In the genomic region with DNA sequence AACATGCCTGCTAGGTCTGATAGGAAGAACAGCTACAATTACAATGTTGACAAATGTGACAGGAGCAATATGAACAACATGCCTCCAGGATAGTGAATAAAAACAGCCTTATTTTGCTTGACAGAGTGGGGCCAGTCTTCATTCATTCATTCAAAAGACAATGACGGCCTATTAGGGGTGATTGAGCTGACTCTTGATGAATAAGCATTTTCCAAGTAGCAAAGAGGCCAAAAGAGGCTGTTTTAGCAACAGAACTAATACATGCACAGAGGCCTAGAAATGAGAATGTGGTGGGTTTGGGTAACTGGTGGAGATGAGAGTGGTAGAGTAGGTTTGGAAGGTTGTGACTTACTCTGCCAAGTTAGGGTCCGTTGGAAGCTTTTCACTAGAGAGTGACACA, we compare ENCODE assay signal across 29 cellular contexts.
"Had no signal": no experiment of that assay in that cellular context is flagged by ENCODE, and none has a peak within 500 bp of the region (broad histone marks: within the 10 kb centered on the region; RNA-seq: fewer than 3 reads in every experiment).

No MANE protein-coding gene starts in this region.

- H3K9ac ChIP-seq: neural progenitor cell, parathyroid adenoma had no signal

- H3K9me3 ChIP-seq: ovary, prostate gland, right atrium auricular region, right lobe of liver, sigmoid colon, stomach, thoracic aorta, thyroid gland, tibial nerve, upper lobe of right lung, uterus had no signal

- H3K27me3 ChIP-seq: neural progenitor cell, ovary, right atrium auricular region, right lobe of liver, sigmoid colon, stomach, thyroid gland, tibial nerve, upper lobe of right lung, uterus had no signal

- ATAC-seq: naive thymus-derived CD8-positive, alpha-beta T cell; natural killer cell treated with Interleukin-12 subunit alpha and Interleukin-12 subunit beta and Interleukin-15 and Interleukin-18, amount 100 ng/mL, for 72 hours; right lobe of liver; stimulated activated effector memory CD8-positive, alpha-beta T cell treated with anti-CD3 and anti-CD28 coated beads, Interleukin-12 subunit alpha, Interleukin-12 subunit beta, amount 100 ng/mL, for 72 hours; stimulated activated naive B cell treated with anti-CD40 and anti-IgM and Interleukin-4, amounts not matched to agents 10 μg/mL and 1 μg/mL and 100 μg/mL, for 72 hours; upper lobe of right lung had no signal

- H3K36me3 Mint-ChIP-seq: naive thymus-derived CD8-positive, alpha-beta T cell; natural killer cell treated with Interleukin-12 subunit alpha and Interleukin-12 subunit beta and Interleukin-15 and Interleukin-18, amount 100 ng/mL, for 72 hours; neural progenitor cell; stimulated activated effector memory CD8-positive, alpha-beta T cell treated with anti-CD3 and anti-CD28 coated beads, Interleukin-12 subunit alpha, Interleukin-12 subunit beta, amount 100 ng/mL, for 72 hours; stimulated activated naive B cell treated with anti-CD40 and anti-IgM and Interleukin-4, amounts not matched to agents 10 μg/mL and 1 μg/mL and 100 μg/mL, for 72 hours had no signal

- H3K27ac ChIP-seq: neural progenitor cell, ovary, parathyroid adenoma, prostate gland, right atrium auricular region, right lobe of liver, sigmoid colon, stomach, thoracic aorta, thyroid gland, tibial nerve, upper lobe of right lung, uterus had no signal

- H3K36me3 ChIP-seq: neural progenitor cell, ovary, prostate gland, right atrium auricular region, right lobe of liver, sigmoid colon, stomach, thoracic aorta, thyroid gland, tibial nerve, upper lobe of right lung, uterus had no signal

- H3K4me3 ChIP-seq: neural progenitor cell, ovary, prostate gland, right atrium auricular region, right lobe of liver, sigmoid colon, stomach, thoracic aorta, thyroid gland, tibial nerve, upper lobe of right lung, uterus had no signal

- H3K4me1 Mint-ChIP-seq: naive B cell; naive thymus-derived CD8-positive, alpha-beta T cell; nephron progenitor cell; stimulated activated effector memory CD8-positive, alpha-beta T cell treated with anti-CD3 and anti-CD28 coated beads, Interleukin-12 subunit alpha, Interleukin-12 subunit beta, amount 100 ng/mL, for 72 hours; stimulated activated naive B cell treated with anti-CD40 and anti-IgM and Interleukin-4, amounts not matched to agents 10 μg/mL and 1 μg/mL and 100 μg/mL, for 72 hours had no signal

- DNase-seq: naive B cell; naive thymus-derived CD8-positive, alpha-beta T cell; nephron progenitor cell; occipital lobe; ovary; retina; right lobe of liver; sigmoid colon; small intestine; stimulated activated CD4-positive, alpha-beta T cell treated with anti-CD3 and anti-CD28 coated beads, Interleukin-15, amount 100 ng/mL, for 24 hours; stimulated activated CD4-positive, alpha-beta T cell treated with anti-CD3 and anti-CD28 coated beads, Interleukin-2, amount 100 ng/mL, for 24 hours; stimulated activated CD4-positive, alpha-beta T cell treated with anti-CD3 and anti-CD28 coated beads, Interleukin-2, amount 100 ng/mL, for 48 hours; stimulated activated CD4-positive, alpha-beta T cell treated with anti-CD3 and anti-CD28 coated beads, Interleukin-4, amount 100 ng/mL, for 24 hours; stimulated activated naive B cell treated with anti-CD40 and anti-IgM and Interleukin-4, amounts not matched to agents 10 μg/mL and 1 μg/mL and 100 μg/mL, for 72 hours; stimulated activated naive CD4-positive, alpha-beta T cell treated with Interleukin-2 at 50 U/mL for 16 hours; stomach; thyroid gland; trophoblast cell; upper lobe of right lung; uterus had no signal

- H3K4me3 Mint-ChIP-seq: naive B cell; naive thymus-derived CD8-positive, alpha-beta T cell; natural killer cell treated with Interleukin-12 subunit alpha and Interleukin-12 subunit beta and Interleukin-15 and Interleukin-18, amount 100 ng/mL, for 72 hours; nephron progenitor cell; neural progenitor cell; stimulated activated effector memory CD8-positive, alpha-beta T cell treated with anti-CD3 and anti-CD28 coated beads, Interleukin-12 subunit alpha, Interleukin-12 subunit beta, amount 100 ng/mL, for 72 hours; stimulated activated naive B cell treated with anti-CD40 and anti-IgM and Interleukin-4, amounts not matched to agents 10 μg/mL and 1 μg/mL and 100 μg/mL, for 72 hours; stimulated activated naive CD8-positive, alpha-beta T cell treated with anti-CD3 and anti-CD28 coated beads, Interleukin-15, Interleukin-2, amounts not matched to agents 100 ng/mL and 50 ng/mL, for 24 hours had no signal

- H3K4me1 ChIP-seq: neural progenitor cell, parathyroid adenoma, prostate gland, right atrium auricular region, right lobe of liver, sigmoid colon, thyroid gland, tibial nerve, upper lobe of right lung, uterus had no signal

- H3K9me3 Mint-ChIP-seq: naive thymus-derived CD8-positive, alpha-beta T cell; natural killer cell treated with Interleukin-12 subunit alpha and Interleukin-12 subunit beta and Interleukin-15 and Interleukin-18, amount 100 ng/mL, for 72 hours; nephron progenitor cell; neural progenitor cell; stimulated activated effector memory CD8-positive, alpha-beta T cell treated with anti-CD3 and anti-CD28 coated beads, Interleukin-12 subunit alpha, Interleukin-12 subunit beta, amount 100 ng/mL, for 72 hours; stimulated activated naive B cell treated with anti-CD40 and anti-IgM and Interleukin-4, amounts not matched to agents 10 μg/mL and 1 μg/mL and 100 μg/mL, for 72 hours; stimulated activated naive CD8-positive, alpha-beta T cell treated with anti-CD3 and anti-CD28 coated beads, Interleukin-15, Interleukin-2, amounts not matched to agents 100 ng/mL and 50 ng/mL, for 24 hours had no signal

- H3K27ac Mint-ChIP-seq: natural killer cell treated with Interleukin-12 subunit alpha and Interleukin-12 subunit beta and Interleukin-15 and Interleukin-18, amount 100 ng/mL, for 72 hours; nephron progenitor cell; neural progenitor cell; stimulated activated effector memory CD8-positive, alpha-beta T cell treated with anti-CD3 and anti-CD28 coated beads, Interleukin-12 subunit alpha, Interleukin-12 subunit beta, amount 100 ng/mL, for 72 hours; stimulated activated naive B cell treated with anti-CD40 and anti-IgM and Interleukin-4, amounts not matched to agents 10 μg/mL and 1 μg/mL and 100 μg/mL, for 72 hours; stimulated activated naive CD8-positive, alpha-beta T cell treated with anti-CD3 and anti-CD28 coated beads, Interleukin-15, Interleukin-2, amounts not matched to agents 100 ng/mL and 50 ng/mL, for 24 hours had no signal
